Comparison of ENCODE assay signal across 17 cellular contexts in genomic region chr14:103552811-103553210, GRCh38. TPM values are rescaled to one million over a fixed set of nuclear protein-coding genes. Genes with fewer than 3 reads are reported as not detected.
DNase-seq lines count a peak whose midpoint lies in the region; ATAC-seq, FAIRE-seq and TF ChIP-seq lines count a peak whose summit lies in the region.
"Had no signal": no experiment of that assay in that cellular context is flagged by ENCODE, and none has a peak within 500 bp of the region (broad histone marks: within the 10 kb centered on the region; RNA-seq: fewer than 3 reads in every experiment).

No MANE protein-coding gene starts in this region.

- H3K9me3 Mint-ChIP-seq in IgD-negative memory B cell, result no peaks in the 10 kb centered on the region
- H3K9me3 Mint-ChIP-seq: activated B cell treated with CpG ODN at 0.5 μM for 24 hours, endodermal cell, T-cell had no signal

- TF ChIP-seq POLR2A in suprapubic skin (IDR thresholded peaks at IDR 0.05), result no peak

- DNase-seq in lung (ENCODE audit: low spot score) (no peak), suprapubic skin (ENCODE audit: low spot score in 2 of 2) (no peak), RCC 7860 (ENCODE audit: low spot score) (no peak), GDM1 (lab: John Stamatoyannopoulos, UW) (no peak), foreskin fibroblast (no peak), COR-L47 (lab: John Stamatoyannopoulos, UW) (no peak)
- DNase-seq: activated B cell treated with CpG ODN at 0.5 μM for 24 hours; activated naive CD4-positive, alpha-beta T cell; AML-193; endodermal cell; NCI-H1694 treated with DMSO at 0.1 percent for 48 hours; NCI-H510A treated with DMSO at 0.1 percent for 48 hours; T-cell had no signal

- H3K27ac ChIP-seq in cingulate gyrus (ENCODE audit: low read depth, low read length) (peak overlapping the region; percentile 90), lung (ENCODE audit: low read depth in 1 of 2, low read length in 1 of 2) (peak overlapping the region; percentile 51 to 90), suprapubic skin (peak overlapping the region; percentile 75)

- H3K4me3 ChIP-seq in lung (no peak overlapping the region), suprapubic skin (no peak overlapping the region), foreskin fibroblast (ENCODE audit: low read depth in 1 of 2, low read length in 2 of 2) (no peak overlapping the region)

- H3K36me3 Mint-ChIP-seq in IgD-negative memory B cell, result no peaks in the 10 kb centered on the region

- peaks cover 4 to 17% (median 8%) of the 10 kb centered on the region in 3 donors for H3K4me1 Mint-ChIP-seq in IgD-negative memory B cell

- TF ChIP-seq EP300 in suprapubic skin (IDR thresholded peaks at IDR 0.05), result no peak

- H3K9me3 ChIP-seq in lung (ENCODE audit: control insufficient read depth in 2 of 2, insufficient read depth in 1 of 2, low read length in 1 of 2) (no peaks in the 10 kb centered on the region), suprapubic skin (no peaks in the 10 kb centered on the region)

- WGBS in lung, 2 donors, result 95 to 96% methylated on average over 12 of the region's 12 CpGs
- WGBS in suprapubic skin, result 82% methylated on average over 12 of the region's 12 CpGs

- no peak for FAIRE-seq in RCC 7860 (lab: Jason Lieb, UNC)
- FAIRE-seq: GM18507, islet of Langerhans had no signal

- no peak overlapping the region for H3K4me3 Mint-ChIP-seq in IgD-negative memory B cell
- H3K4me3 Mint-ChIP-seq: activated B cell treated with CpG ODN at 0.5 μM for 24 hours, endodermal cell, T-cell had no signal

- H3K27me3 Mint-ChIP-seq in IgD-negative memory B cell, result no peaks in the 10 kb centered on the region
- H3K27me3 Mint-ChIP-seq: activated B cell treated with CpG ODN at 0.5 μM for 24 hours, T-cell had no signal

- H3K4me1 ChIP-seq in lung (ENCODE audit: control insufficient read depth in 2 of 2, insufficient read depth in 2 of 2, low read length in 2 of 2) (peaks cover 0 to 16% of the 10 kb centered on the region in 2 donors), suprapubic skin (peaks cover 61% of the 10 kb centered on the region)

- ATAC-seq in lung (ENCODE audit: insufficient read depth, low FRiP score), result no peak
- ATAC-seq: T-cell had no signal

- H3K27ac Mint-ChIP-seq in IgD-negative memory B cell, result peak overlapping the region in 2 of 3 donors; percentile 20 to 63
- H3K27ac Mint-ChIP-seq: activated B cell treated with CpG ODN at 0.5 μM for 24 hours, endodermal cell, T-cell had no signal

- no peak for TF ChIP-seq CTCF in lung (IDR thresholded peaks at IDR 0.05; ENCODE audit: control extremely low read depth, extremely low read depth)
- no peak for TF ChIP-seq CTCF in suprapubic skin (IDR thresholded peaks at IDR 0.05)
- TF ChIP-seq CTCF in foreskin fibroblast (IDR thresholded peaks at IDR 0.05; ENCODE audit: low read depth, low read length), result no peak

- H3K27me3 ChIP-seq in lung (ENCODE audit: control insufficient read depth, insufficient read depth) (no peaks in the 10 kb centered on the region), suprapubic skin (no peaks in the 10 kb centered on the region)

- H3K36me3 ChIP-seq in lung (ENCODE audit: control insufficient read depth in 2 of 2, insufficient read depth in 2 of 2, low read length in 2 of 2), result peaks cover 0 to 2% of the 10 kb centered on the region in 2 donors
- H3K36me3 ChIP-seq in suprapubic skin, result no peaks in the 10 kb centered on the region

RNA-seq across cellular contexts. Expression of gene BAG5, which starts 9.6 kb away (rescaled TPM):
- polyA plus RNA-seq in IgD-negative memory B cell (42.1 TPM), lung (10 to 100 TPM in 1 of 2 donors, 1 to 10 TPM in 1; 8.7 to 12.3 TPM)
- total RNA-seq in lung (10 to 100 TPM; 24.8 to 26.0 TPM), suprapubic skin (10 to 100 TPM; 30.2 to 55.1 (median 39.9) TPM)

RNA-seq across cellular contexts. Expression of gene COA8, which starts 9.9 kb away (rescaled TPM):
- polyA plus RNA-seq in IgD-negative memory B cell (67.9 TPM), lung (10 to 100 TPM; 30.6 to 59.8 TPM)
- total RNA-seq in lung (10 to 100 TPM; 39.4 to 39.6 TPM), suprapubic skin (10 to 100 TPM; 17.1 to 30.3 (median 21.9) TPM)

RNA-seq across cellular contexts. Expression of gene TRMT61A, which starts 23.8 kb away (rescaled TPM):
- polyA plus RNA-seq in IgD-negative memory B cell, result 12.6 TPM
- total RNA-seq in lung, result 10 to 100 TPM; 11.9 to 15.2 TPM
- 10 to 100 TPM; 16.8 to 21.5 TPM for polyA plus RNA-seq in lung
- 10 to 100 TPM; 15.9 to 21.9 (median 18.5) TPM for total RNA-seq in suprapubic skin

RNA-seq across cellular contexts. Expression of gene CKB, which starts 30.2 kb away (rescaled TPM):
- polyA plus RNA-seq in IgD-negative memory B cell (0.61 TPM), lung (100 to 1,000 TPM; 111 to 289 TPM)
- total RNA-seq in lung (100 to 1,000 TPM; 265 to 356 TPM), suprapubic skin (100 to 1,000 TPM; 107 to 172 (median 128) TPM)
